In genomic region chr7:134613623-134614347, GRCh38 we compare ENCODE assay signal across 8 cellular contexts. TPM values are rescaled to one million over a fixed set of nuclear protein-coding genes. Genes with fewer than 3 reads are reported as not detected.
A peak's percentile ranks its signal among the peaks of the same experiment; 100 is the strongest.
DNase-seq lines count a peak whose midpoint lies in the region; ATAC-seq, FAIRE-seq and TF ChIP-seq lines count a peak whose summit lies in the region.

No MANE protein-coding gene starts in this region.

- peak overlapping the region; percentile 77 for H3K4me2 ChIP-seq in endothelial cell of umbilical vein (ENCODE audit: insufficient read depth, low read length)

- H3K9me1 ChIP-seq in endothelial cell of umbilical vein (replicated peaks; ENCODE audit: control insufficient read depth, extremely low read depth, insufficient read depth, low read length), result no peaks in the 10 kb centered on the region

- 39 to 52% methylated on average over 3 of the region's 3 CpGs for WGBS in pancreas, 2 donors
- 34 to 47% methylated on average over 3 of the region's 3 CpGs for WGBS in sigmoid colon, 2 donors

- no peaks in the 10 kb centered on the region for H3K79me2 ChIP-seq in endothelial cell of umbilical vein (ENCODE audit: control insufficient read depth, insufficient read depth, low read length)

- peak overlapping the region; percentile 68 for H3K9ac ChIP-seq in endothelial cell of umbilical vein (replicated peaks; ENCODE audit: extremely low read depth, insufficient read depth, low read length)

- TF ChIP-seq POLR2A in endothelial cell of umbilical vein (IDR thresholded peaks at IDR 0.05; ENCODE audit: low read depth, low read length) (peak; percentile 64), sigmoid colon (IDR thresholded peaks at IDR 0.05) (no peak)

- dilution Hi-C loops in endothelial cell of umbilical vein (cut with MboI; ENCODE audit: extremely low pct_ligation_motif_present, low sequenced_read_pairs), result no loop called here

- H3K27me3 ChIP-seq in endothelial cell of umbilical vein (ENCODE audit: control insufficient read depth in 2 of 2, insufficient read depth in 2 of 2, low read length in 2 of 2) (no peaks in the 10 kb centered on the region), pancreas (no peaks in the 10 kb centered on the region), sigmoid colon (no peaks in the 10 kb centered on the region)

- H3K36me3 ChIP-seq in endothelial cell of umbilical vein (ENCODE audit: control insufficient read depth in 2 of 2, extremely low read depth in 1 of 2, insufficient read depth in 2 of 2, low read length in 2 of 2), result no peaks in the 10 kb centered on the region
- no peaks in the 10 kb centered on the region for H3K36me3 ChIP-seq in pancreas
- H3K36me3 ChIP-seq in sigmoid colon, result no peaks in the 10 kb centered on the region

- H2AFZ ChIP-seq in endothelial cell of umbilical vein (ENCODE audit: low read depth, low read length), result peak overlapping the region; percentile 15

- BruUV-seq in endothelial cell of umbilical vein (replicated peaks; lab: Mats Ljungman, UMichigan), result no TSS peak

- TF ChIP-seq EP300 in sigmoid colon (IDR thresholded peaks at IDR 0.05), result no peak

- DNase-seq in EH (ENCODE audit: low read depth) (peak; percentile 99), NCI-H460 (ENCODE audit: extremely low read depth, low read depth) (peak; percentile 38), endothelial cell of umbilical vein (ENCODE audit: low read depth, low spot score) (peak; percentile 99), pancreas (no peak), sigmoid colon (no peak), D721Med (ENCODE audit: insufficient read length, low spot score) (no peak)

- ATAC-seq in pancreas (peak in 3 of 4 donors; percentile 36 to 82 (median 66)), GM21723 (IDR thresholded peaks at IDR 0.05; ENCODE audit: unreplicated experiment) (no peak), HG02885 (IDR thresholded peaks at IDR 0.05; ENCODE audit: poor library complexity, unreplicated experiment) (no peak)

- H3K9me3 ChIP-seq in endothelial cell of umbilical vein (replicated peaks; ENCODE audit: control insufficient read depth, insufficient read depth, low read length) (no peaks in the 10 kb centered on the region), pancreas (no peaks in the 10 kb centered on the region), sigmoid colon (no peaks in the 10 kb centered on the region)

- intact Hi-C loops in endothelial cell of umbilical vein (cut with micrococcal nuclease) (loop anchor here (1.0 to 5.0 kb wide), 7 partner anchors 18 to 559 kb away; partner anchors contain the start of genes BPGM, CALD1 and CYREN), pancreas (cut with DNase I) (no loop called here), sigmoid colon (cut with DNase I) (no loop called here)

- peak overlapping the region; percentile 85 for H3K27ac ChIP-seq in endothelial cell of umbilical vein (ENCODE audit: insufficient read depth, low read depth, low read length)
- no peak overlapping the region for H3K27ac ChIP-seq in pancreas
- H3K27ac ChIP-seq in sigmoid colon, result peak overlapping the region in 1 of 4 donors; percentile 11

- H3K4me3 ChIP-seq in endothelial cell of umbilical vein (replicated peaks in 1 of 3; ENCODE audit: insufficient read depth in 1 of 3, low read depth in 1 of 3, low read length in 3 of 3) (peak overlapping the region in 1 of 3 experiments; percentile 3), pancreas (no peak overlapping the region), sigmoid colon (no peak overlapping the region)

- CTCF ChIA-PET in endothelial cell of umbilical vein (lab: Charles Lee), result interaction anchor here (0.8 to 5.3 kb wide), 7 partner anchors 8 to 181 kb away, joined by 3 to 53 read pairs (median 3); no protein-coding TSS in a partner anchor

- peaks cover 28% of the 10 kb centered on the region for H3K4me1 ChIP-seq in endothelial cell of umbilical vein (ENCODE audit: control insufficient read depth, extremely low read depth, insufficient read depth, low read length)
- no peaks in the 10 kb centered on the region for H3K4me1 ChIP-seq in pancreas
- peaks cover 0 to 6% (median 0%) of the 10 kb centered on the region in 4 donors for H3K4me1 ChIP-seq in sigmoid colon

- H4K20me1 ChIP-seq in endothelial cell of umbilical vein (replicated peaks; ENCODE audit: control insufficient read depth, extremely low read depth, insufficient read depth, low read length), result no peaks in the 10 kb centered on the region

- peak; percentile 93 for FAIRE-seq in endothelial cell of umbilical vein (lab: Jason Lieb, UNC)
- no peak for FAIRE-seq in pancreas (lab: Jason Lieb, UNC)
- no peak for FAIRE-seq in D721Med (lab: Jason Lieb, UNC)

- TF ChIP-seq CTCF in endothelial cell of umbilical vein (IDR thresholded peaks at IDR 0.05; ENCODE audit: extremely low read depth in 1 of 2, insufficient read depth in 1 of 2, low read depth in 1 of 2, low read length in 2 of 2), result no peak
- no peak for TF ChIP-seq CTCF in pancreas (IDR thresholded peaks at IDR 0.05)
- no peak for TF ChIP-seq CTCF in sigmoid colon (IDR thresholded peaks at IDR 0.05)
- TF ChIP-seq CTCF in D721Med (IDR thresholded peaks at IDR 0.05; ENCODE audit: insufficient read depth, missing control alignments), result no peak

- POLR2A ChIA-PET in endothelial cell of umbilical vein (lab: Charles Lee), result interaction anchor here (0.8 kb wide), 1 partner anchor 34 kb away, joined by 3 read pairs; no protein-coding TSS in a partner anchor

TF ChIP-seq in endothelial cell of umbilical vein, 7 proteins besides CTCF, POLR2A, EP300 and RAD21:
- no peak for TF ChIP-seq MAX (IDR thresholded peaks at IDR 0.05; ENCODE audit: insufficient read depth, insufficient read length)
- peak; percentile 87 for TF ChIP-seq POLR2AphosphoS5 (IDR thresholded peaks at IDR 0.05; ENCODE audit: insufficient read depth, low read depth, low read length)
- TF ChIP-seq FOS (IDR thresholded peaks at IDR 0.05; ENCODE audit: borderline replicate concordance, insufficient read depth, low read length), result peak; percentile 96
- TF ChIP-seq JUN (IDR thresholded peaks at IDR 0.05; ENCODE audit: borderline replicate concordance, insufficient read depth, insufficient read length, low read depth), result peak; percentile 85
- TF ChIP-seq GATA2 (IDR thresholded peaks at IDR 0.05; ENCODE audit: insufficient read depth, insufficient read length, low read depth, low read length), result peak; percentile 84

RNA-seq across cellular contexts. Expression of gene BPGM, which starts 32.9 kb away (rescaled TPM):
- 21.4 and 21.5 TPM in 2 replicates for total RNA-seq in NCI-H460 (2014; rRNA removed; shearing (Covaris generic))
- 8.4 and 9.6 TPM in 2 replicates for polyA plus RNA-seq in NCI-H460 (2014; cell fraction: nucleus; rRNA removed)
- total RNA-seq in endothelial cell of umbilical vein, result 28.3 and 44.4 TPM in 2 replicates
- polyA plus RNA-seq in endothelial cell of umbilical vein, result 18.9 and 24.2 TPM in 2 replicates
- polyA plus RNA-seq in endothelial cell of umbilical vein (2011; cell fraction: cytosol; rRNA removed), result 35.6 and 36.7 TPM in 2 replicates
- polyA plus RNA-seq in endothelial cell of umbilical vein (2011; cell fraction: nucleus; rRNA removed), result 24.4 and 31.7 TPM in 2 replicates
- polyA plus RNA-seq in endothelial cell of umbilical vein (2012), result 62.5 and 70.6 TPM in 2 replicates
- 24.6 and 27.8 TPM in 2 replicates for polyA minus RNA-seq in endothelial cell of umbilical vein
- 3.1 TPM for polyA minus RNA-seq in endothelial cell of umbilical vein (2011; cell fraction: cytosol; rRNA and poly(A)+ RNA removed)
- polyA minus RNA-seq in endothelial cell of umbilical vein (2011; cell fraction: nucleus; rRNA and poly(A)+ RNA removed), result 25.4 and 28.9 TPM in 2 replicates
- total RNA-seq in pancreas, result 1 to 10 TPM; 2.8 to 10.0 (median 4.7) TPM
- polyA plus RNA-seq in pancreas, result 1 to 10 TPM; 9.1 to 10.0 TPM
- 10 to 100 TPM; 14.8 to 22.8 (median 19.0) TPM for total RNA-seq in sigmoid colon
- polyA plus RNA-seq in sigmoid colon, result 10 to 100 TPM in 1 of 3 donors, 1 to 10 TPM in 2; 9.0 to 10.5 (median 9.7) TPM

Comparison
In these comparisons a context has a peak if more than half of its experiments do, and no peak if none do; other contexts are left out.
1. DNase-seq: peak in EH (single experiment), NCI-H460 (single experiment) and endothelial cell of umbilical vein (single experiment); none in pancreas (0 of 6), sigmoid colon (single experiment) and D721Med (single experiment).
2. ATAC-seq: peak in pancreas (3 of 4); none in GM21723 (single experiment) and HG02885 (single experiment).